28 cellular contexts compared by ENCODE assay signal in genomic region chr4:184007891-184008290, GRCh38.
DNase-seq lines count a peak whose midpoint lies in the region; ATAC-seq and TF ChIP-seq lines count a peak whose summit lies in the region.
"Had no signal": no experiment of that assay in that cellular context is flagged by ENCODE, and none has a peak within 500 bp of the region (broad histone marks: within the 10 kb centered on the region; RNA-seq: fewer than 3 reads in every experiment).

No MANE protein-coding gene starts in this region.

- 6% methylated on average over 3 of the region's 3 CpGs for WGBS in GM23248 (ENCODE audit: low coverage in 1 of 2, low lambda C conversion rate in 2 of 2, missing lambda C conversion rate in 2 of 2), 2 experiments

- H3K9me3 ChIP-seq in GM23248 (ENCODE audit: low read depth) = no peaks in the 10 kb centered on the region
- H3K9me3 ChIP-seq in SJCRH30 (replicated peaks) = no peaks in the 10 kb centered on the region
- H3K9me3 ChIP-seq in osteoblast (ENCODE audit: low read depth, low read length) = no peaks in the 10 kb centered on the region
- H3K9me3 ChIP-seq: left ventricle myocardium inferior, sigmoid colon, transverse colon had no signal

- H3K4me1 Mint-ChIP-seq in osteocyte (ENCODE audit: unreplicated experiment) = no peaks in the 10 kb centered on the region
- H3K4me1 Mint-ChIP-seq: immature natural killer cell had no signal

- H3K79me2 ChIP-seq in GM23248 (ENCODE audit: insufficient read depth) (no peaks in the 10 kb centered on the region), osteoblast (ENCODE audit: insufficient read depth, low read length) (no peaks in the 10 kb centered on the region)
- H3K79me2 ChIP-seq: parathyroid adenoma had no signal

- H3K9ac ChIP-seq in GM23248 = no peak overlapping the region
- H3K9ac ChIP-seq: parathyroid adenoma had no signal

- H3K9me2 ChIP-seq in GM23248 (ENCODE audit: insufficient read depth) = no peaks in the 10 kb centered on the region

- H2AFZ ChIP-seq in GM23248 = no peak overlapping the region
- no peak overlapping the region for H2AFZ ChIP-seq in osteoblast (ENCODE audit: low read length)
- H2AFZ ChIP-seq: parathyroid adenoma had no signal

- in situ Hi-C loops in GM23248 (cut with MboI) = no loop called here

- H3K36me3 ChIP-seq in GM23248 (ENCODE audit: low read depth) = no peaks in the 10 kb centered on the region
- no peaks in the 10 kb centered on the region for H3K36me3 ChIP-seq in SJCRH30
- no peaks in the 10 kb centered on the region for H3K36me3 ChIP-seq in osteoblast (ENCODE audit: insufficient read depth, low read length)
- H3K36me3 ChIP-seq: transverse colon had no signal

- H3K27me3 Mint-ChIP-seq in osteocyte (ENCODE audit: unreplicated experiment) = no peaks in the 10 kb centered on the region
- H3K27me3 Mint-ChIP-seq: activated CD4-positive, alpha-beta T cell treated with anti-CD3 and anti-CD28 coated beads, Interleukin-2, amount 10 ng/mL, durations not matched to agents 7 days and 5 days had no signal

- no peaks in the 10 kb centered on the region for H3K4me1 ChIP-seq in GM23248 (ENCODE audit: insufficient read depth)
- H3K4me1 ChIP-seq in SJCRH30 = no peaks in the 10 kb centered on the region
- no peaks in the 10 kb centered on the region for H3K4me1 ChIP-seq in osteoblast (ENCODE audit: insufficient read depth, low read length)
- H3K4me1 ChIP-seq: parathyroid adenoma, sigmoid colon, transverse colon had no signal

- H3K27me3 ChIP-seq in GM23248 (replicated peaks; ENCODE audit: insufficient read depth) (no peaks in the 10 kb centered on the region), SJCRH30 (no peaks in the 10 kb centered on the region), osteoblast (ENCODE audit: insufficient read depth, low read length) (no peaks in the 10 kb centered on the region)
- H3K27me3 ChIP-seq: dorsolateral prefrontal cortex, sigmoid colon, transverse colon had no signal

- peaks cover 5% of the 10 kb centered on the region for H3K9me3 Mint-ChIP-seq in osteocyte (ENCODE audit: unreplicated experiment)
- H3K9me3 Mint-ChIP-seq: activated CD4-positive, alpha-beta T cell treated with anti-CD3 and anti-CD28 coated beads, Interleukin-2, amount 10 ng/mL, durations not matched to agents 7 days and 5 days; activated naive CD4-positive, alpha-beta T cell treated with anti-CD3 and anti-CD28 coated beads, Interleukin-2, amount 50 U/mL, for 72 hours; activated T-helper 2 cell treated with anti-CD3 and anti-CD28 coated beads, Interferon-gamma antibody, Interleukin-2, Interleukin-4, amounts not matched to agents 10 μg/mL and 5 μg/mL and 100 μg/mL, durations not matched to agents 14 hours and 24 hours and 36 hours; CD4-positive, alpha-beta memory T cell; immature natural killer cell had no signal

- no peak overlapping the region for H3K27ac ChIP-seq in GM23248
- no peak overlapping the region for H3K27ac ChIP-seq in SJCRH30
- H3K27ac ChIP-seq in osteoblast (ENCODE audit: low read depth, low read length) = no peak overlapping the region
- H3K27ac ChIP-seq: left ventricle myocardium inferior, parathyroid adenoma, RWPE1, sigmoid colon, transverse colon, VCaP had no signal

- no peak overlapping the region for H3K4me3 Mint-ChIP-seq in osteocyte (ENCODE audit: unreplicated experiment)
- H3K4me3 Mint-ChIP-seq: activated CD4-positive, alpha-beta T cell treated with anti-CD3 and anti-CD28 coated beads, Interleukin-2, amount 10 ng/mL, durations not matched to agents 7 days and 5 days; CD4-positive, alpha-beta memory T cell; immature natural killer cell; nephron had no signal

- no peak overlapping the region for H3K4me3 ChIP-seq in GM23248
- H3K4me3 ChIP-seq in epithelial cell of esophagus (ENCODE audit: low read length) = no peak overlapping the region
- no peak overlapping the region for H3K4me3 ChIP-seq in SJCRH30
- no peak overlapping the region for H3K4me3 ChIP-seq in osteoblast (ENCODE audit: insufficient read depth, low read length)
- H3K4me3 ChIP-seq: dorsolateral prefrontal cortex, left ventricle myocardium inferior, sigmoid colon, transverse colon had no signal

- H3K27ac Mint-ChIP-seq in osteocyte (ENCODE audit: unreplicated experiment) = no peak overlapping the region
- H3K27ac Mint-ChIP-seq: activated CD4-positive, alpha-beta T cell treated with anti-CD3 and anti-CD28 coated beads, Interleukin-2, amount 10 ng/mL, durations not matched to agents 7 days and 5 days; activated naive CD4-positive, alpha-beta T cell treated with anti-CD3 and anti-CD28 coated beads, Interleukin-2, amount 50 U/mL, for 72 hours; activated T-helper 2 cell treated with anti-CD3 and anti-CD28 coated beads, Interferon-gamma antibody, Interleukin-2, Interleukin-4, amounts not matched to agents 10 μg/mL and 5 μg/mL and 100 μg/mL, durations not matched to agents 14 hours and 24 hours and 36 hours; CD4-positive, alpha-beta memory T cell; immature natural killer cell; nephron had no signal

- no peaks in the 10 kb centered on the region for H3K36me3 Mint-ChIP-seq in osteocyte (ENCODE audit: unreplicated experiment)
- H3K36me3 Mint-ChIP-seq: activated naive CD4-positive, alpha-beta T cell treated with anti-CD3 and anti-CD28 coated beads, Interleukin-2, amount 50 U/mL, for 72 hours; CD4-positive, alpha-beta memory T cell; immature natural killer cell had no signal

- TF ChIP-seq CTCF in epithelial cell of esophagus (IDR thresholded peaks at IDR 0.05; ENCODE audit: insufficient read depth, low read depth, low read length, missing control alignments) (no peak), osteocyte (IDR thresholded peaks at IDR 0.05) (no peak), osteoblast (IDR thresholded peaks at IDR 0.05; ENCODE audit: extremely low read depth, low read depth, low read length) (no peak)

- DNase-seq in GM23248 (peak; percentile 5), NCI-H226 (peak; percentile 10), epithelial cell of esophagus (ENCODE audit: low read depth) (peak; percentile 25), osteocyte (ENCODE audit: extremely low spot score, unreplicated experiment) (peak; percentile 30), SJCRH30 (no peak), NCI-H2081 treated with DMSO at 0.1 percent for 48 hours (lab: John Stamatoyannopoulos, UW) (no peak), osteoblast (ENCODE audit: insufficient read length, low spot score, missing footprints) (no peak)
- DNase-seq: activated CD4-positive, alpha-beta T cell treated with anti-CD3 and anti-CD28 coated beads, Interleukin-2, amount 10 ng/mL, durations not matched to agents 7 days and 5 days; aorta; CD4-positive, alpha-beta memory T cell; dorsolateral prefrontal cortex; hippocampal formation; immature natural killer cell; KBM-7; left ventricle myocardium inferior; MM.1S; NCI-H146; NCI-H524 treated with DMSO at 0.1 percent for 48 hours; sigmoid colon; transverse colon had no signal

- H4K20me1 ChIP-seq in GM23248 (ENCODE audit: insufficient read depth) (no peaks in the 10 kb centered on the region), osteoblast (ENCODE audit: insufficient read depth, low read length) (no peaks in the 10 kb centered on the region)

- no peaks in the 10 kb centered on the region for H3F3A ChIP-seq in GM23248 (ENCODE audit: insufficient read depth)

- no peak for ATAC-seq in HG03196 (IDR thresholded peaks at IDR 0.05; ENCODE audit: unreplicated experiment)
- ATAC-seq: activated naive CD4-positive, alpha-beta T cell treated with anti-CD3 and anti-CD28 coated beads, Interleukin-2, amount 50 U/mL, for 72 hours; SK-N-SH treated with all-trans-retinoic acid at 6 μM for 48 hours had no signal

- H3K4me2 ChIP-seq in GM23248 (ENCODE audit: unreplicated experiment) (no peak overlapping the region), osteoblast (ENCODE audit: insufficient read depth, low read length) (no peak overlapping the region)

Comparison
In these comparisons a context has a peak if more than half of its experiments do, and no peak if none do; other contexts are left out.
1. DNase-seq: peak in GM23248 (single experiment), NCI-H226 (single experiment), epithelial cell of esophagus (single experiment) and osteocyte (single experiment); none in SJCRH30 (0 of 2), NCI-H2081 treated with DMSO at 0.1 percent for 48 hours (single experiment) and osteoblast (single experiment).